Comparison of ENCODE assay signal across 1 cellular context in the genomic region with DNA sequence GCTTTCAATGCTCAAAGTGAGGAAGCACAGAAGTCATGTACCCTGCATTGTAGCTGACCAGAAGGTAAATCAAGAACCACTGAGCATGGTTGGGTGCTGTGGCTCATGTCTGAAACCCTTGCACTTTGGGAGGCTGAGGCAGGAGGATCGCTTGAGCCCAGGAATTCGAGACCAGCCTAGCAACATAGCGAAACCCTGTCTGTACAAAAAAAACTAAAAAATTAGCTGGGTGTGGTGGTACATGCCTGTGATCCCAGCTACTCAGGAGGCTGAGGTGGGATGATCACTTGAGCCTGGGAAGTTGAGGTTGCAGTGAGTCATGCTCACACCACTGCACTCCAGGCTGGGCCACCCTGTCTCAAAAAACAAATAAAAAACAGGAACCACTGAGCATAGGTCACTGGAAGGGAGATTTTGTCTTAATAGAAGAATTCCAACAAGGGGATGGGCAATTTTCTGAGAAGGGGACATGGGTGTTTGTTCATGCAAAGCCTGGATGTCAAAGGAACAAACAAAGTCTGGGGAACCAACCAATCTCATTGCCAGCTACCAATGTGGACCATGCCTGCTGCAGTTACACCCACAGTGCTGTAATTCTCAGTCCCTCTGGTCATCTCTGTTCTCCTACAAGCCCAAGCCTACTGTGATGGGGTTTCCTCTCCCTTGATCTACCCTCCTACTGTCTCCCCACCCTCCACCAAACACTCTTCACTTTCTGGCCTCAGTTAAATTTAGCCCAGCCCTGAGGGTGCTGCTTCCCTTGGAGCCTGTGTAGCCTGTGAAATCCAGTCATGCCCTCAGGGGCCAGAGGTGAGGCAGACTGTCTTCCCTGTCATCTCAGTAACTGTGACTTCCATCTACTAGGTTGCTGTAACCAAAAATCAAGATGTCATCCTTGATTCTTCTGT.
TF ChIP-seq lines count a peak whose summit lies in the region.

No MANE protein-coding gene starts in this region.

TF ChIP-seq in H1, 55 proteins besides CTCF, POLR2A, EP300 and RAD21:
- TF ChIP-seq, protein P1, sequence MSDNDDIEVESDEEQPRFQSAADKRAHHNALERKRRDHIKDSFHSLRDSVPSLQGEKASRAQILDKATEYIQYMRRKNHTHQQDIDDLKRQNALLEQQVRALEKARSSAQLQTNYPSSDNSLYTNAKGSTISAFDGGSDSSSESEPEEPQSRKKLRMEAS (IDR thresholded peaks at IDR 0.05), result no peak
- TF ChIP-seq HDAC6 (IDR thresholded peaks at IDR 0.05; ENCODE audit: low read depth, low read length), result no peak
- no peak for TF ChIP-seq EGR1 (IDR thresholded peaks at IDR 0.05; ENCODE audit: borderline replicate concordance, low read depth, low read length)
- TF ChIP-seq EZH2 (IDR thresholded peaks at IDR 0.05; ENCODE audit: low read depth, low read length, severe bottlenecking), result no peak
- TF ChIP-seq, protein P2, sequence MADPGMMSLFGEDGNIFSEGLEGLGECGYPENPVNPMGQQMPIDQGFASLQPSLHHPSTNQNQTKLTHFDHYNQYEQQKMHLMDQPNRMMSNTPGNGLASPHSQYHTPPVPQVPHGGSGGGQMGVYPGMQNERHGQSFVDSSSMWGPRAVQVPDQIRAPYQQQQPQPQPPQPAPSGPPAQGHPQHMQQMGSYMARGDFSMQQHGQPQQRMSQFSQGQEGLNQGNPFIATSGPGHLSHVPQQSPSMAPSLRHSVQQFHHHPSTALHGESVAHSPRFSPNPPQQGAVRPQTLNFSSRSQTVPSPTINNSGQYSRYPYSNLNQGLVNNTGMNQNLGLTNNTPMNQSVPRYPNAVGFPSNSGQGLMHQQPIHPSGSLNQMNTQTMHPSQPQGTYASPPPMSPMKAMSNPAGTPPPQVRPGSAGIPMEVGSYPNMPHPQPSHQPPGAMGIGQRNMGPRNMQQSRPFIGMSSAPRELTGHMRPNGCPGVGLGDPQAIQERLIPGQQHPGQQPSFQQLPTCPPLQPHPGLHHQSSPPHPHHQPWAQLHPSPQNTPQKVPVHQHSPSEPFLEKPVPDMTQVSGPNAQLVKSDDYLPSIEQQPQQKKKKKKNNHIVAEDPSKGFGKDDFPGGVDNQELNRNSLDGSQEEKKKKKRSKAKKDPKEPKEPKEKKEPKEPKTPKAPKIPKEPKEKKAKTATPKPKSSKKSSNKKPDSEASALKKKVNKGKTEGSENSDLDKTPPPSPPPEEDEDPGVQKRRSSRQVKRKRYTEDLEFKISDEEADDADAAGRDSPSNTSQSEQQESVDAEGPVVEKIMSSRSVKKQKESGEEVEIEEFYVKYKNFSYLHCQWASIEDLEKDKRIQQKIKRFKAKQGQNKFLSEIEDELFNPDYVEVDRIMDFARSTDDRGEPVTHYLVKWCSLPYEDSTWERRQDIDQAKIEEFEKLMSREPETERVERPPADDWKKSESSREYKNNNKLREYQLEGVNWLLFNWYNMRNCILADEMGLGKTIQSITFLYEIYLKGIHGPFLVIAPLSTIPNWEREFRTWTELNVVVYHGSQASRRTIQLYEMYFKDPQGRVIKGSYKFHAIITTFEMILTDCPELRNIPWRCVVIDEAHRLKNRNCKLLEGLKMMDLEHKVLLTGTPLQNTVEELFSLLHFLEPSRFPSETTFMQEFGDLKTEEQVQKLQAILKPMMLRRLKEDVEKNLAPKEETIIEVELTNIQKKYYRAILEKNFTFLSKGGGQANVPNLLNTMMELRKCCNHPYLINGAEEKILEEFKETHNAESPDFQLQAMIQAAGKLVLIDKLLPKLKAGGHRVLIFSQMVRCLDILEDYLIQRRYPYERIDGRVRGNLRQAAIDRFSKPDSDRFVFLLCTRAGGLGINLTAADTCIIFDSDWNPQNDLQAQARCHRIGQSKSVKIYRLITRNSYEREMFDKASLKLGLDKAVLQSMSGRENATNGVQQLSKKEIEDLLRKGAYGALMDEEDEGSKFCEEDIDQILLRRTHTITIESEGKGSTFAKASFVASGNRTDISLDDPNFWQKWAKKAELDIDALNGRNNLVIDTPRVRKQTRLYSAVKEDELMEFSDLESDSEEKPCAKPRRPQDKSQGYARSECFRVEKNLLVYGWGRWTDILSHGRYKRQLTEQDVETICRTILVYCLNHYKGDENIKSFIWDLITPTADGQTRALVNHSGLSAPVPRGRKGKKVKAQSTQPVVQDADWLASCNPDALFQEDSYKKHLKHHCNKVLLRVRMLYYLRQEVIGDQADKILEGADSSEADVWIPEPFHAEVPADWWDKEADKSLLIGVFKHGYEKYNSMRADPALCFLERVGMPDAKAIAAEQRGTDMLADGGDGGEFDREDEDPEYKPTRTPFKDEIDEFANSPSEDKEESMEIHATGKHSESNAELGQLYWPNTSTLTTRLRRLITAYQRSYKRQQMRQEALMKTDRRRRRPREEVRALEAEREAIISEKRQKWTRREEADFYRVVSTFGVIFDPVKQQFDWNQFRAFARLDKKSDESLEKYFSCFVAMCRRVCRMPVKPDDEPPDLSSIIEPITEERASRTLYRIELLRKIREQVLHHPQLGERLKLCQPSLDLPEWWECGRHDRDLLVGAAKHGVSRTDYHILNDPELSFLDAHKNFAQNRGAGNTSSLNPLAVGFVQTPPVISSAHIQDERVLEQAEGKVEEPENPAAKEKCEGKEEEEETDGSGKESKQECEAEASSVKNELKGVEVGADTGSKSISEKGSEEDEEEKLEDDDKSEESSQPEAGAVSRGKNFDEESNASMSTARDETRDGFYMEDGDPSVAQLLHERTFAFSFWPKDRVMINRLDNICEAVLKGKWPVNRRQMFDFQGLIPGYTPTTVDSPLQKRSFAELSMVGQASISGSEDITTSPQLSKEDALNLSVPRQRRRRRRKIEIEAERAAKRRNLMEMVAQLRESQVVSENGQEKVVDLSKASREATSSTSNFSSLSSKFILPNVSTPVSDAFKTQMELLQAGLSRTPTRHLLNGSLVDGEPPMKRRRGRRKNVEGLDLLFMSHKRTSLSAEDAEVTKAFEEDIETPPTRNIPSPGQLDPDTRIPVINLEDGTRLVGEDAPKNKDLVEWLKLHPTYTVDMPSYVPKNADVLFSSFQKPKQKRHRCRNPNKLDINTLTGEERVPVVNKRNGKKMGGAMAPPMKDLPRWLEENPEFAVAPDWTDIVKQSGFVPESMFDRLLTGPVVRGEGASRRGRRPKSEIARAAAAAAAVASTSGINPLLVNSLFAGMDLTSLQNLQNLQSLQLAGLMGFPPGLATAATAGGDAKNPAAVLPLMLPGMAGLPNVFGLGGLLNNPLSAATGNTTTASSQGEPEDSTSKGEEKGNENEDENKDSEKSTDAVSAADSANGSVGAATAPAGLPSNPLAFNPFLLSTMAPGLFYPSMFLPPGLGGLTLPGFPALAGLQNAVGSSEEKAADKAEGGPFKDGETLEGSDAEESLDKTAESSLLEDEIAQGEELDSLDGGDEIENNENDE (IDR thresholded peaks at IDR 0.05; ENCODE audit: insufficient replicate concordance, low read length), result no peak
- TF ChIP-seq RNF2 (IDR thresholded peaks at IDR 0.05; ENCODE audit: borderline replicate concordance, low read depth, low read length, missing control alignments, poor library complexity, severe bottlenecking), result no peak
- no peak for TF ChIP-seq SP2 (IDR thresholded peaks at IDR 0.05; ENCODE audit: low read length)
